ENCODE assay signal across 1 cellular context in genomic region chr1:229064320-229064908, GRCh38.
TF ChIP-seq lines count a peak whose summit lies in the region.

No MANE protein-coding gene starts in this region.

TF ChIP-seq in HepG2, 621 proteins besides CTCF, POLR2A, EP300 and RAD21 (continued from another document and continues in another):
- TF ChIP-seq ATF6 (CRISPR knock-in tag; conservative IDR thresholded peaks at IDR 0.05) (no peak), HNRNPLL (IDR thresholded peaks at IDR 0.05; ENCODE audit: low read depth, low read length, poor library complexity, severe bottlenecking) (no peak), ZNF207 (IDR thresholded peaks at IDR 0.05; ENCODE audit: borderline replicate concordance) (no peak), TFE3 (CRISPR knock-in tag; IDR thresholded peaks at IDR 0.05) (peak; percentile 25; the same call in 1 of the 2 replicates), MEF2D (CRISPR knock-in tag; IDR thresholded peaks at IDR 0.05) (peak; percentile 79), ZNF749 (CRISPR knock-in tag; IDR thresholded peaks at IDR 0.05; ENCODE audit: borderline replicate concordance) (no peak), CEBPZ (IDR thresholded peaks at IDR 0.05; ENCODE audit: low read length) (no peak), ZNF598 (CRISPR knock-in tag; IDR thresholded peaks at IDR 0.05; ENCODE audit: borderline replicate concordance) (no peak), TCF7L2 (IDR thresholded peaks at IDR 0.05; ENCODE audit: low read depth, low read length) (peak; percentile 52; the same call in 1 of the 2 replicates), HNF4A (CRISPR knock-in tag; IDR thresholded peaks at IDR 0.05) (peak; percentile 80), RFXAP (CRISPR knock-in tag; IDR thresholded peaks at IDR 0.05; ENCODE audit: borderline replicate concordance) (no peak), RORA (CRISPR knock-in tag; IDR thresholded peaks at IDR 0.05) (no peak), POGZ (CRISPR knock-in tag; IDR thresholded peaks at IDR 0.05) (peak; percentile 29; the same call in 1 of the 2 replicates), HDAC6 (IDR thresholded peaks at IDR 0.05; ENCODE audit: low read depth, low read length) (no peak), ZNF235 (CRISPR knock-in tag; IDR thresholded peaks at IDR 0.05; ENCODE audit: borderline replicate concordance) (no peak), KDM2A (CRISPR knock-in tag; IDR thresholded peaks at IDR 0.05; ENCODE audit: borderline replicate concordance, low read depth) (no peak), MED8 (CRISPR knock-in tag; IDR thresholded peaks at IDR 0.05; ENCODE audit: insufficient replicate concordance) (peak; percentile 29), ZBTB20 (CRISPR knock-in tag; IDR thresholded peaks at IDR 0.05; ENCODE audit: borderline replicate concordance, low read depth) (peak; percentile 60; the same call in 1 of the 2 replicates), RFX5 (IDR thresholded peaks at IDR 0.05; ENCODE audit: low read depth, low read length) (no peak), MBD4 (IDR thresholded peaks at IDR 0.05; ENCODE audit: borderline replicate concordance, low read length) (no peak; the same call in 1 of the 2 replicates), AHDC1 (CRISPR knock-in tag; IDR thresholded peaks at IDR 0.05; ENCODE audit: borderline replicate concordance) (peak; percentile 90; the same call in 1 of the 2 replicates), NFE2L1 (CRISPR knock-in tag; IDR thresholded peaks at IDR 0.05; ENCODE audit: borderline replicate concordance) (no peak), YEATS2 (CRISPR knock-in tag; IDR thresholded peaks at IDR 0.05; ENCODE audit: borderline replicate concordance) (no peak), ZNF136 (CRISPR knock-in tag; IDR thresholded peaks at IDR 0.05; ENCODE audit: low read depth) (no peak), CSRNP2 (CRISPR knock-in tag; conservative IDR thresholded peaks at IDR 0.05; ENCODE audit: low read depth) (no peak), HES4 (CRISPR knock-in tag; IDR thresholded peaks at IDR 0.05; ENCODE audit: borderline replicate concordance) (no peak), NFKB2 (CRISPR knock-in tag; IDR thresholded peaks at IDR 0.05; ENCODE audit: borderline replicate concordance) (no peak), ZNF138 (CRISPR knock-in tag; IDR thresholded peaks at IDR 0.05; ENCODE audit: low read depth) (no peak), ZMYM4 (CRISPR knock-in tag; IDR thresholded peaks at IDR 0.05) (0 out of 2 replicates have a peak, but pooled peaks have one; percentile 9), ZNF557 (CRISPR knock-in tag; IDR thresholded peaks at IDR 0.05) (no peak), SOX5 (CRISPR knock-in tag; IDR thresholded peaks at IDR 0.05; ENCODE audit: borderline replicate concordance) (peak; percentile 98), FOXO1 (CRISPR knock-in tag; IDR thresholded peaks at IDR 0.05) (peak; percentile 48; the same call in 1 of the 2 replicates), ZNF691 (CRISPR knock-in tag; IDR thresholded peaks at IDR 0.05; ENCODE audit: borderline replicate concordance, low read depth) (no peak), MYNN (CRISPR knock-in tag; IDR thresholded peaks at IDR 0.05; ENCODE audit: low read depth) (no peak), ADNP (CRISPR knock-in tag; IDR thresholded peaks at IDR 0.05) (no peak), RFX3 (CRISPR knock-in tag; IDR thresholded peaks at IDR 0.05) (no peak), HHEX (CRISPR knock-in tag; IDR thresholded peaks at IDR 0.05) (peak; percentile 74), ARID5B (CRISPR knock-in tag; IDR thresholded peaks at IDR 0.05) (peak; percentile 97), ZNF792 (CRISPR knock-in tag; IDR thresholded peaks at IDR 0.05) (no peak; the same call in 1 of the 2 replicates)
